8 cellular contexts compared by ENCODE assay signal in genomic region chr18:49510393-49511115, GRCh38. TPM values are rescaled to one million over a fixed set of nuclear protein-coding genes. Genes with fewer than 3 reads are reported as not detected.
DNase-seq lines count a peak whose midpoint lies in the region; ATAC-seq and TF ChIP-seq lines count a peak whose summit lies in the region.

No MANE protein-coding gene starts in this region.

- H3K27me3 ChIP-seq in transverse colon = no peaks in the 10 kb centered on the region

- no peaks in the 10 kb centered on the region for H3K27me3 Mint-ChIP-seq in nephron (ENCODE audit: low read depth)

- peaks cover 0 to 6% (median 3%) of the 10 kb centered on the region in 4 donors for H3K4me1 ChIP-seq in transverse colon

- TF ChIP-seq CTCF in C4-2B (conservative IDR thresholded peaks at IDR 0.05) (peak; percentile 89), HFF-Myc (IDR thresholded peaks at IDR 0.05; ENCODE audit: low read depth, low read length, missing control alignments) (peak; percentile 91), epithelial cell of proximal tubule (conservative IDR thresholded peaks at IDR 0.05; ENCODE audit: low read depth, low read length) (peak; percentile 94), nephron (IDR thresholded peaks at IDR 0.05; ENCODE audit: unreplicated experiment in 3 of 3) (peak; percentile 83 to 86 (median 85)), transverse colon (IDR thresholded peaks at IDR 0.05) (peak; percentile 64 to 79 (median 77))

- TF ChIP-seq POLR2A in transverse colon (IDR thresholded peaks at IDR 0.05) = no peak

- DNase-seq in HFF-Myc (ENCODE audit: extremely low read depth, low read depth) (no peak), NCI-H774 (lab: John Stamatoyannopoulos, UW) (peak; percentile 80), epithelial cell of proximal tubule (ENCODE audit: low read depth) (no peak), transverse colon (peak; percentile 45)
- peak; percentile 74 for DNase-seq in activated CD8-positive, alpha-beta memory T cell treated with anti-CD3 and anti-CD28 coated beads for 24 hours

- in situ Hi-C loops in transverse colon (cut with MboI; ENCODE audit: low pct_ligation_motif_present in 1 of 4, low pct_unique_long_range_greater_than_20kb in 1 of 4, low sequenced_read_pairs in 3 of 4) = loop anchor here in 3 of 4 donors (5.0 to 25.0 kb wide), 3 partner anchors 344 to 352 kb away; no protein-coding TSS in a partner anchor

- no peaks in the 10 kb centered on the region for H3K9me3 Mint-ChIP-seq in nephron

- no peak overlapping the region for H3K4me3 Mint-ChIP-seq in nephron

- H3K36me3 Mint-ChIP-seq in nephron (ENCODE audit: low read depth) = no peaks in the 10 kb centered on the region

- no peaks in the 10 kb centered on the region for H3K4me1 Mint-ChIP-seq in nephron

- no peak overlapping the region for H3K27ac Mint-ChIP-seq in nephron

- no peaks in the 10 kb centered on the region for H3K9me3 ChIP-seq in transverse colon

- no peak for TF ChIP-seq EP300 in transverse colon (IDR thresholded peaks at IDR 0.05; ENCODE audit: low read depth)

- no peak for ATAC-seq in GM18517 (IDR thresholded peaks at IDR 0.05; ENCODE audit: unreplicated experiment)

- no peak overlapping the region for H3K4me3 ChIP-seq in HFF-Myc (replicated peaks; ENCODE audit: low read depth, low read length)
- H3K4me3 ChIP-seq in epithelial cell of proximal tubule (ENCODE audit: low read depth, low read length) = no peak overlapping the region
- no peak overlapping the region for H3K4me3 ChIP-seq in transverse colon

- intact Hi-C loops in transverse colon (cut with DNase I; ENCODE audit: low total_unique reads) = loop anchor here (5.0 kb wide), 1 partner anchor 347 kb away; no protein-coding TSS in a partner anchor

- WGBS in transverse colon (ENCODE audit: low coverage in 1 of 2), 2 donors = 36 to 50% methylated on average over 8 to 12 of the region's 12 CpGs

- no peaks in the 10 kb centered on the region for H3K36me3 ChIP-seq in transverse colon

- H3K27ac ChIP-seq in C4-2B = no peak overlapping the region
- no peak overlapping the region for H3K27ac ChIP-seq in transverse colon

RNA-seq across cellular contexts. Expression of gene RPL17, which starts 18.3 kb away (rescaled TPM):
- total RNA-seq in epithelial cell of proximal tubule (2,565 and 4,223 TPM in 2 replicates), transverse colon (1,000 to 10,000 TPM in 3 of 4 donors, 100 to 1,000 TPM in 1; 990 to 2,109 (median 1,575) TPM)

RNA-seq across cellular contexts. Expression of gene C18orf32, which starts 23.5 kb away (rescaled TPM):
- total RNA-seq in epithelial cell of proximal tubule (39.7 and 59.2 TPM in 2 replicates), transverse colon (10 to 100 TPM in 3 of 4 donors, 1 to 10 TPM in 1; 10.0 to 50.2 (median 28.1) TPM)

RNA-seq across cellular contexts. Expression of gene DYM, which starts 50.1 kb away (rescaled TPM):
- total RNA-seq in epithelial cell of proximal tubule (37.6 and 40.4 TPM in 2 replicates), transverse colon (100 to 1,000 TPM in 2 of 4 donors, 10 to 100 TPM in 2; 51.1 to 378 (median 127) TPM)

RNA-seq across cellular contexts. Expression of gene LIPG, which starts 51.3 kb away (rescaled TPM):
- total RNA-seq in epithelial cell of proximal tubule (117 and 173 TPM in 2 replicates), transverse colon (10 to 100 TPM in 1 of 4 donors, 1 to 10 TPM in 3; 4.9 to 11.5 (median 6.9) TPM)

Comparison
In these comparisons a context has a peak if more than half of its experiments do, and no peak if none do; other contexts are left out.
1. DNase-seq: peak in NCI-H774 (single experiment), activated CD8-positive, alpha-beta memory T cell treated with anti-CD3 and anti-CD28 coated beads for 24 hours (single experiment) and transverse colon (single experiment); none in HFF-Myc (single experiment) and epithelial cell of proximal tubule (single experiment).
2. Peak in every context shown above with its lines, with median percentiles within 50 percentile points of each other: CTCF ChIP-seq.